1 cellular context compared by ENCODE assay signal in the genomic region with DNA sequence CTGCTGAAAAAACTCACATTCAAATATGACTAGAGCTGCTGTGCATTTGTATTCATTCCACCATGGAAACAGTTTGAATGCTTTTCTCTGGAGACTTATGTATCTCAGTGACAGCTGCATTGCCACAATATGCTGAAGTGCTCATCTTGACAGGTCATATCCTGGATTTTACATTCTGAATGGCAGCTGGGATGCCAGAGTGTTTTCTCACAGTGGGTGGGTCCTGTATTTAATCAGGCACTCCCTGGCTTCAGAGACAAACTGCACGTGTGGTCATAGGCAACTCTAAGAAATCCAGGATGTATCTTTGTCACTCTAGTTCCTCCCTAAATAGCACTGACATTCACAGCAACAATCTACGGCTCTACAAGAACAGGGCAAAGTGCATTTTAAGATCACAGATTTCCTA.
TF ChIP-seq lines count a peak whose summit lies in the region.

No MANE protein-coding gene starts in this region.

TF ChIP-seq in GM12878, 131 proteins besides CTCF, POLR2A, EP300 and RAD21 (continued from another document):
- TF ChIP-seq, protein P1, sequence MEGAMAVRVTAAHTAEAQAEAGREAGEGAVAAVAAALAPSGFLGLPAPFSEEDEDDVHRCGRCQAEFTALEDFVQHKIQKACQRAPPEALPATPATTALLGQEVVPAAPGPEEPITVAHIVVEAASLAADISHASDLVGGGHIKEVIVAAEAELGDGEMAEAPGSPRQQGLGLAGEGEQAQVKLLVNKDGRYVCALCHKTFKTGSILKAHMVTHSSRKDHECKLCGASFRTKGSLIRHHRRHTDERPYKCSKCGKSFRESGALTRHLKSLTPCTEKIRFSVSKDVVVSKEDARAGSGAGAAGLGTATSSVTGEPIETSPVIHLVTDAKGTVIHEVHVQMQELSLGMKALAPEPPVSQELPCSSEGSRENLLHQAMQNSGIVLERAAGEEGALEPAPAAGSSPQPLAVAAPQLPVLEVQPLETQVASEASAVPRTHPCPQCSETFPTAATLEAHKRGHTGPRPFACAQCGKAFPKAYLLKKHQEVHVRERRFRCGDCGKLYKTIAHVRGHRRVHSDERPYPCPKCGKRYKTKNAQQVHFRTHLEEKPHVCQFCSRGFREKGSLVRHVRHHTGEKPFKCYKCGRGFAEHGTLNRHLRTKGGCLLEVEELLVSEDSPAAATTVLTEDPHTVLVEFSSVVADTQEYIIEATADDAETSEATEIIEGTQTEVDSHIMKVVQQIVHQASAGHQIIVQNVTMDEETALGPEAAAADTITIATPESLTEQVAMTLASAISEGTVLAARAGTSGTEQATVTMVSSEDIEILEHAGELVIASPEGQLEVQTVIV (IDR thresholded peaks at IDR 0.05; ENCODE audit: borderline replicate concordance, partially characterized antibody), result no peak
- TF ChIP-seq IRF4 (IDR thresholded peaks at IDR 0.05; ENCODE audit: low read depth, low read length) (peak; percentile 14; the same call in 1 of the 2 replicates), SPI1 (IDR thresholded peaks at IDR 0.05; ENCODE audit: borderline replicate concordance, insufficient read depth, low read depth, low read length) (0 out of 2 replicates have a peak, but pooled peaks have one; percentile 4)
- TF ChIP-seq, protein P2, sequence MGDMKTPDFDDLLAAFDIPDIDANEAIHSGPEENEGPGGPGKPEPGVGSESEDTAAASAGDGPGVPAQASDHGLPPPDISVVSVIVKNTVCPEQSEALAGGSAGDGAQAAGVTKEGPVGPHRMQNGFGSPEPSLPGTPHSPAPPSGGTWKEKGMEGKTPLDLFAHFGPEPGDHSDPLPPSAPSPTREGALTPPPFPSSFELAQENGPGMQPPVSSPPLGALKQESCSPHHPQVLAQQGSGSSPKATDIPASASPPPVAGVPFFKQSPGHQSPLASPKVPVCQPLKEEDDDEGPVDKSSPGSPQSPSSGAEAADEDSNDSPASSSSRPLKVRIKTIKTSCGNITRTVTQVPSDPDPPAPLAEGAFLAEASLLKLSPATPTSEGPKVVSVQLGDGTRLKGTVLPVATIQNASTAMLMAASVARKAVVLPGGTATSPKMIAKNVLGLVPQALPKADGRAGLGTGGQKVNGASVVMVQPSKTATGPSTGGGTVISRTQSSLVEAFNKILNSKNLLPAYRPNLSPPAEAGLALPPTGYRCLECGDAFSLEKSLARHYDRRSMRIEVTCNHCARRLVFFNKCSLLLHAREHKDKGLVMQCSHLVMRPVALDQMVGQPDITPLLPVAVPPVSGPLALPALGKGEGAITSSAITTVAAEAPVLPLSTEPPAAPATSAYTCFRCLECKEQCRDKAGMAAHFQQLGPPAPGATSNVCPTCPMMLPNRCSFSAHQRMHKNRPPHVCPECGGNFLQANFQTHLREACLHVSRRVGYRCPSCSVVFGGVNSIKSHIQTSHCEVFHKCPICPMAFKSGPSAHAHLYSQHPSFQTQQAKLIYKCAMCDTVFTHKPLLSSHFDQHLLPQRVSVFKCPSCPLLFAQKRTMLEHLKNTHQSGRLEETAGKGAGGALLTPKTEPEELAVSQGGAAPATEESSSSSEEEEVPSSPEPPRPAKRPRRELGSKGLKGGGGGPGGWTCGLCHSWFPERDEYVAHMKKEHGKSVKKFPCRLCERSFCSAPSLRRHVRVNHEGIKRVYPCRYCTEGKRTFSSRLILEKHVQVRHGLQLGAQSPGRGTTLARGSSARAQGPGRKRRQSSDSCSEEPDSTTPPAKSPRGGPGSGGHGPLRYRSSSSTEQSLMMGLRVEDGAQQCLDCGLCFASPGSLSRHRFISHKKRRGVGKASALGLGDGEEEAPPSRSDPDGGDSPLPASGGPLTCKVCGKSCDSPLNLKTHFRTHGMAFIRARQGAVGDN (IDR thresholded peaks at IDR 0.05), result peak; percentile 14; the same call in 1 of the 2 replicates
